In the genomic region with DNA sequence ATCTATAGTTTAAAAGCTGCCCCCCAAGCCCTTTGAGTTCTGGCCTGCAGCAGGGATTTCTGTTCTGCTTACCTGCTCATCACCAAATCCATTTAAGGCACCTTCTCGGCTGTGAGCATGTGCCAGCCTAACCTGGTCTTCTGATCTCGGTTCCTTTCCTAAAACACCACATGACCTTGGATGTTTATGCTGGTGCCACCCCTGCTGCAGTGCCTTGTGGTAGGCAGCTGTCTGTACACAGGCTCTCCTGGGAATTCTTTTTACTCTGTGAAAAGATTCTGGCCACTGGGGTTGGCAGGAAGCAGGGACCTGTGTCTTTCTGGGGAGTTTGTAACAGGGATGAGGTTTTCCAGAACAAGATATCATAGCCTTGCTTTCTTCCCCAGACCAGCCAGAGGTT, we compare ENCODE assay signal across 20 cellular contexts. TPM values are rescaled to one million over a fixed set of nuclear protein-coding genes. Genes with fewer than 3 reads are reported as not detected.
DNase-seq lines count a peak whose midpoint lies in the region; ATAC-seq, FAIRE-seq and TF ChIP-seq lines count a peak whose summit lies in the region.
"Had no signal": no experiment of that assay in that cellular context is flagged by ENCODE, and none has a peak within 500 bp of the region (broad histone marks: within the 10 kb centered on the region; RNA-seq: fewer than 3 reads in every experiment).

No MANE protein-coding gene starts in this region.

- intact Hi-C loops in Right ventricle myocardium superior (cut with DNase I), result no loop called here
- intact Hi-C loops in cardiac septum (cut with DNase I), result no loop called here

- peak overlapping the region; percentile 70 for H3K27ac ChIP-seq in caudate nucleus (ENCODE audit: low read depth, low read length)
- H3K27ac ChIP-seq: pancreas, SJCRH30, WERI-Rb-1 had no signal

- H3K27ac Mint-ChIP-seq in nephron, result peak overlapping the region in 2 of 3 experiments; percentile 38 to 68
- H3K27ac Mint-ChIP-seq: T-helper 1 cell treated with Interleukin-12 subunit alpha and Interleukin-12 subunit beta and Interleukin-4 antibody, amounts not matched to agents 30 μg/mL and 1 μg/mL, for 36 hours had no signal

- no peaks in the 10 kb centered on the region for H3K36me3 Mint-ChIP-seq in nephron (ENCODE audit: low read depth)
- H3K36me3 Mint-ChIP-seq: CD4-positive, alpha-beta memory T cell had no signal

- TF ChIP-seq CTCF in nephron (IDR thresholded peaks at IDR 0.05; ENCODE audit: unreplicated experiment in 3 of 3) (no peak), D721Med (IDR thresholded peaks at IDR 0.05; ENCODE audit: insufficient read depth, missing control alignments) (no peak)

- H3K4me1 Mint-ChIP-seq in nephron, result peaks cover 24% of the 10 kb centered on the region

- FAIRE-seq in D721Med (lab: Jason Lieb, UNC), result no peak
- FAIRE-seq: HepG2, pancreas had no signal

- peak; percentile 18 for ATAC-seq in Right ventricle myocardium superior (ENCODE audit: poor library complexity)
- ATAC-seq: HepG2 had no signal

- no peak overlapping the region for H3K4me3 Mint-ChIP-seq in nephron
- H3K4me3 Mint-ChIP-seq: CD4-positive, alpha-beta memory T cell; T-helper 1 cell treated with Interleukin-12 subunit alpha and Interleukin-12 subunit beta and Interleukin-4 antibody, amounts not matched to agents 30 μg/mL and 1 μg/mL, for 36 hours had no signal

- no peak for DNase-seq in Right ventricle myocardium superior
- no peak for DNase-seq in cardiac septum (ENCODE audit: low spot score)
- no peak for DNase-seq in caudate nucleus (lab: John Stamatoyannopoulos, UW)
- no peak for DNase-seq in stimulated activated CD4-positive, alpha-beta T cell treated with anti-CD3 and anti-CD28 coated beads, Interleukin-15, amount 100 ng/mL, for 24 hours
- no peak for DNase-seq in amniotic stem cell (lab: John Stamatoyannopoulos, UW)
- no peak for DNase-seq in NAMALWA (ENCODE audit: low spot score)
- DNase-seq in D721Med (ENCODE audit: insufficient read length, low spot score), result no peak
- DNase-seq: activated T-cell treated with anti-CD3 and anti-CD28 coated beads for 4 hours; aorta; CD4-positive, alpha-beta memory T cell; NCI-H1930; NCI-H526 treated with DMSO at 0.1 percent for 48 hours; pancreas; stimulated activated CD4-positive, alpha-beta T cell treated with anti-CD3 and anti-CD28 coated beads, Interleukin-4, amount 100 ng/mL, for 1 hour; WERI-Rb-1 had no signal

- H3K27me3 Mint-ChIP-seq in nephron (ENCODE audit: low read depth), result peaks cover 2% of the 10 kb centered on the region
- H3K27me3 Mint-ChIP-seq: CD4-positive, alpha-beta memory T cell had no signal

- no peaks in the 10 kb centered on the region for H3K9me3 Mint-ChIP-seq in nephron
- H3K9me3 Mint-ChIP-seq: CD4-positive, alpha-beta memory T cell; T-helper 1 cell treated with Interleukin-12 subunit alpha and Interleukin-12 subunit beta and Interleukin-4 antibody, amounts not matched to agents 30 μg/mL and 1 μg/mL, for 36 hours had no signal

RNA-seq across cellular contexts. Expression of a gene that starts 10.5 kb away (rescaled TPM):
- total RNA-seq in Right ventricle myocardium superior (16.6 TPM), cardiac septum (22.5 TPM)
- total RNA-seq: OCI-LY7 had no signal
